In the genomic region with DNA sequence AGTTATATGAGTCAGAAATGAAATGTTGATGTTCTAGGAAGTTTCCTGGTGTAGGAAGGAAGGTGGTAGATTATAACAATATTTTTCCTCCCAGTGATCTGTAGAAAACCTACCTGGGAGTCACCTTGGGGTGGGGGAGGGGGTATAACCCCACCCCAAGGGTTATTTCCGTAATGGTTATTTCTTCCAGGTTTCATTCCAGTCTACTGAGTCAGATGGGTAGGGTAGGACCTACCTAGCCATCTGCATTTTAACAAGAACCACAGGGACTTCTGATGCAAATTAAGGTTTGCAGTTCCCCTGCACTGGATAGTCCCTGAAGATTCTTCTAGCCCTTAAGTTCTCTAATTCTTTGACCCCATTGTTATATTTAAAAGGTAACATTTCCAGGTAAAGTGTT, we compare ENCODE assay signal across 26 cellular contexts.
"Had no signal": no experiment of that assay in that cellular context is flagged by ENCODE, and none has a peak within 500 bp of the region (broad histone marks: within the 10 kb centered on the region; RNA-seq: fewer than 3 reads in every experiment).

No MANE protein-coding gene starts in this region.

- ATAC-seq: K562, T-helper 17 cell had no signal

- DNase-seq: activated CD4-positive, alpha-beta memory T cell treated with anti-CD3 and anti-CD28 coated beads, Interleukin-2, amount 10 ng/mL, durations not matched to agents 7 days and 5 days; activated CD4-positive, alpha-beta T cell treated with anti-CD3 and anti-CD28 coated beads, Interleukin-2, amount 50 U/mL, for 1 hour; activated CD4-positive, CD25-positive, alpha-beta regulatory T cell; activated gamma-delta T cell treated with Interleukin-2 at 50 U/mL for 16 hours; activated naive CD4-positive, alpha-beta T cell treated with anti-CD3 and anti-CD28 coated beads, Interleukin-2, amount 10 ng/mL, durations not matched to agents 7 days and 5 days; activated naive CD8-positive, alpha-beta T cell treated with anti-CD3 and anti-CD28 coated beads for 36 hours; activated T-cell treated with anti-CD3 and anti-CD28 coated beads for 4 hours; activated T-cell treated with anti-CD3 and anti-CD28 coated beads, Interleukin-2, amount 50 U/mL, for 48 hours; brain microvascular endothelial cell; caudate nucleus; Karpas-422; NCI-H1048; NCI-H146; NCI-H2029; NCI-H2107; NCI-H2171 treated with DMSO at 0.1 percent for 48 hours; NCI-H226; NCI-H526; NK-92 treated with Interleukin-12 subunit alpha and Interleukin-12 subunit beta, amount 100 ng/mL, for 24 hours; PC-9; SIG-M5; T-helper 17 cell; T-helper 9 cell had no signal

- H2AFZ ChIP-seq: PC-9 had no signal

- H3K4me3 Mint-ChIP-seq: activated CD4-positive, alpha-beta memory T cell treated with anti-CD3 and anti-CD28 coated beads, Interleukin-2, amount 10 ng/mL, durations not matched to agents 7 days and 5 days; activated naive CD4-positive, alpha-beta T cell treated with anti-CD3 and anti-CD28 coated beads, Interleukin-2, amount 10 ng/mL, durations not matched to agents 7 days and 5 days; activated naive CD8-positive, alpha-beta T cell treated with anti-CD3 and anti-CD28 coated beads for 36 hours; T-helper 17 cell had no signal

- H3K4me2 ChIP-seq: PC-9 had no signal

- FAIRE-seq: K562, TTC549 had no signal

- H3K27me3 ChIP-seq: brain microvascular endothelial cell had no signal

- H3K27ac Mint-ChIP-seq: activated CD4-positive, alpha-beta memory T cell treated with anti-CD3 and anti-CD28 coated beads, Interleukin-2, amount 10 ng/mL, durations not matched to agents 7 days and 5 days; activated naive CD4-positive, alpha-beta T cell treated with anti-CD3 and anti-CD28 coated beads, Interleukin-2, amount 10 ng/mL, durations not matched to agents 7 days and 5 days; activated naive CD8-positive, alpha-beta T cell treated with anti-CD3 and anti-CD28 coated beads for 36 hours; activated T-helper 2 cell treated with anti-CD3 and anti-CD28 coated beads, Interferon-gamma antibody, Interleukin-2, Interleukin-4, amounts not matched to agents 10 μg/mL and 5 μg/mL and 100 μg/mL, durations not matched to agents 14 hours and 24 hours and 36 hours; T-helper 17 cell had no signal

- H3K27me3 Mint-ChIP-seq: activated naive CD4-positive, alpha-beta T cell treated with anti-CD3 and anti-CD28 coated beads, Interleukin-2, amount 10 ng/mL, durations not matched to agents 7 days and 5 days; activated naive CD8-positive, alpha-beta T cell treated with anti-CD3 and anti-CD28 coated beads for 36 hours; T-helper 17 cell had no signal

- H3K36me3 ChIP-seq: brain microvascular endothelial cell had no signal

- H3K27ac ChIP-seq: brain microvascular endothelial cell, PC-9 had no signal

- H3K4me3 ChIP-seq: K562, PC-9 had no signal
